Comparison of ENCODE assay signal across 8 cellular contexts in genomic region chr10:92291921-92292860, GRCh38. TPM values are rescaled to one million over a fixed set of nuclear protein-coding genes. Genes with fewer than 3 reads are reported as not detected.
DNase-seq lines count a peak whose midpoint lies in the region; ATAC-seq and TF ChIP-seq lines count a peak whose summit lies in the region.

No MANE protein-coding gene starts in this region.

- peaks cover 27% of the 10 kb centered on the region for H3K36me3 Mint-ChIP-seq in CD8-positive, alpha-beta T cell
- H3K36me3 Mint-ChIP-seq in activated naive CD4-positive, alpha-beta T cell treated with anti-CD3 and anti-CD28 coated beads, Interleukin-2, amount 50 U/mL, for 24 hours = peaks cover 3% of the 10 kb centered on the region

- CTCF ChIA-PET in CD8-positive, alpha-beta T cell (lab: Charles Lee) = interaction anchor here (0.8 to 2.9 kb wide), 6 partner anchors 11 to 205 kb away, joined by 3 to 6 read pairs (median 3); no protein-coding TSS in a partner anchor
- CTCF ChIA-PET in RWPE1 (lab: Yijun Ruan, JAX) = interaction anchor here (0.6 to 3.3 kb wide), 8 partner anchors 28 to 1645 kb away, joined by 3 to 15 read pairs (median 4); no protein-coding TSS in a partner anchor

- intact Hi-C loops in CD8-positive, alpha-beta T cell (cut with DNase I, micrococcal nuclease) = loop anchor here (1.0 to 10.0 kb wide), 11 partner anchors 52 to 1203 kb away; partner anchors contain the start of genes EXOC6 (in 2 of the 2), IDE (in 2 of the 2), BTAF1 (in 1 of the 2) and CEP55 (in 1 of the 2)
- intact Hi-C loops in head of caudate nucleus (cut with DNase I) = loop anchor here (2.0 to 5.0 kb wide), 2 partner anchors 51 to 205 kb away; no protein-coding TSS in a partner anchor

- no peaks in the 10 kb centered on the region for H3K9me3 ChIP-seq in CD8-positive, alpha-beta T cell (ENCODE audit: low read length)
- H3K9me3 ChIP-seq in osteoblast (ENCODE audit: low read depth, low read length) = no peaks in the 10 kb centered on the region

- no peak for ATAC-seq in CD8-positive, alpha-beta T cell
- ATAC-seq in omental fat pad (ENCODE audit: low FRiP score) = no peak

- peak overlapping the region; percentile 97 for H3K4me3 Mint-ChIP-seq in CD8-positive, alpha-beta T cell
- peak overlapping the region; percentile 94 for H3K4me3 Mint-ChIP-seq in activated naive CD4-positive, alpha-beta T cell treated with anti-CD3 and anti-CD28 coated beads, Interleukin-2, amount 50 U/mL, for 24 hours

- peak overlapping the region; percentile 83 for H3K27ac Mint-ChIP-seq in CD8-positive, alpha-beta T cell
- H3K27ac Mint-ChIP-seq in activated naive CD4-positive, alpha-beta T cell treated with anti-CD3 and anti-CD28 coated beads, Interleukin-2, amount 50 U/mL, for 24 hours = peak overlapping the region; percentile 79

- peaks cover 20% of the 10 kb centered on the region for H3K4me1 ChIP-seq in CD8-positive, alpha-beta T cell (ENCODE audit: insufficient read depth, low read length)
- peaks cover 13% of the 10 kb centered on the region for H3K4me1 ChIP-seq in osteoblast (ENCODE audit: insufficient read depth, low read length)

- H3K9me3 Mint-ChIP-seq in CD8-positive, alpha-beta T cell = no peaks in the 10 kb centered on the region
- no peaks in the 10 kb centered on the region for H3K9me3 Mint-ChIP-seq in activated naive CD4-positive, alpha-beta T cell treated with anti-CD3 and anti-CD28 coated beads, Interleukin-2, amount 50 U/mL, for 24 hours

- peak overlapping the region; percentile 70 for H3K27ac ChIP-seq in CD8-positive, alpha-beta T cell (ENCODE audit: low read depth, low read length)
- H3K27ac ChIP-seq in RWPE1 (peak overlapping the region; percentile 86), osteoblast (ENCODE audit: low read depth, low read length) (peak overlapping the region; percentile 83)

- H2AFZ ChIP-seq in osteoblast (ENCODE audit: low read length) = peak overlapping the region; percentile 63

- H3K4me2 ChIP-seq in osteoblast (ENCODE audit: insufficient read depth, low read length) = peak overlapping the region; percentile 83

- no peaks in the 10 kb centered on the region for H3K36me3 ChIP-seq in CD8-positive, alpha-beta T cell (ENCODE audit: insufficient read depth, low read length)
- peaks cover 13% of the 10 kb centered on the region for H3K36me3 ChIP-seq in osteoblast (ENCODE audit: insufficient read depth, low read length)

- peak overlapping the region; percentile 98 for H3K4me3 ChIP-seq in CD8-positive, alpha-beta T cell (ENCODE audit: low read depth, low read length)
- H3K4me3 ChIP-seq in HFF-Myc (replicated peaks; ENCODE audit: low read depth, low read length) (peak overlapping the region; percentile 99), osteoblast (ENCODE audit: insufficient read depth, low read length) (peak overlapping the region; percentile 100)

- peak in 6 of 7 experiments; percentile 5 to 55 (median 35) for DNase-seq in CD8-positive, alpha-beta T cell
- DNase-seq in HFF-Myc (ENCODE audit: extremely low read depth, low read depth) (peak; percentile 19), RWPE1 (ENCODE audit: low spot score) (peak; percentile 46), head of caudate nucleus (peak in 40 of 42 donors; percentile 32 to 81 (median 56)), osteoblast (ENCODE audit: insufficient read length, low spot score, missing footprints) (no peak), NCI-H2107 (lab: John Stamatoyannopoulos, UW) (no peak), omental fat pad (ENCODE audit: low spot score) (no peak)

- no peaks in the 10 kb centered on the region for H3K27me3 ChIP-seq in CD8-positive, alpha-beta T cell (ENCODE audit: insufficient read depth, low read length)
- no peaks in the 10 kb centered on the region for H3K27me3 ChIP-seq in osteoblast (ENCODE audit: insufficient read depth, low read length)

- POLR2A ChIA-PET in CD8-positive, alpha-beta T cell (lab: Charles Lee) = interaction anchor here (1.4 to 1.6 kb wide), 4 partner anchors 49 to 369 kb away, joined by 5 to 7 read pairs (median 6); partner anchors contain the start of genes BTAF1 and IDE
- POLR2A ChIA-PET in RWPE1 (lab: Yijun Ruan, JAX; ENCODE audit: low non-redundant PET) = no interaction called here

- TF ChIP-seq CTCF in CD8-positive, alpha-beta T cell (IDR thresholded peaks at IDR 0.05) = no peak
- TF ChIP-seq CTCF in HFF-Myc (IDR thresholded peaks at IDR 0.05; ENCODE audit: low read depth, low read length, missing control alignments) (peak; percentile 55), RWPE1 (conservative IDR thresholded peaks at IDR 0.05; ENCODE audit: low read depth) (peak; percentile 47), osteoblast (IDR thresholded peaks at IDR 0.05; ENCODE audit: extremely low read depth, low read depth, low read length) (peak; percentile 57), omental fat pad (IDR thresholded peaks at IDR 0.05) (no peak)

- peaks cover 44% of the 10 kb centered on the region for H3K4me1 Mint-ChIP-seq in CD8-positive, alpha-beta T cell (ENCODE audit: low read depth)
- H3K4me1 Mint-ChIP-seq in activated naive CD4-positive, alpha-beta T cell treated with anti-CD3 and anti-CD28 coated beads, Interleukin-2, amount 50 U/mL, for 24 hours = peaks cover 41% of the 10 kb centered on the region

- no peaks in the 10 kb centered on the region for H3K27me3 Mint-ChIP-seq in CD8-positive, alpha-beta T cell (ENCODE audit: low read depth)
- no peaks in the 10 kb centered on the region for H3K27me3 Mint-ChIP-seq in activated naive CD4-positive, alpha-beta T cell treated with anti-CD3 and anti-CD28 coated beads, Interleukin-2, amount 50 U/mL, for 24 hours

- peaks cover 79% of the 10 kb centered on the region for H3K79me2 ChIP-seq in osteoblast (ENCODE audit: insufficient read depth, low read length)

- peaks cover 31% of the 10 kb centered on the region for H4K20me1 ChIP-seq in osteoblast (ENCODE audit: insufficient read depth, low read length)

RNA-seq across cellular contexts. Expression of gene MARCHF5, which starts 1.2 kb away (rescaled TPM):
- 10 to 100 TPM; 48.3 to 48.9 TPM for total RNA-seq in CD8-positive, alpha-beta T cell
- total RNA-seq in osteoblast (14.1 and 19.2 TPM in 2 replicates), omental fat pad (10 to 100 TPM; 18.6 to 30.0 (median 26.5) TPM)

RNA-seq across cellular contexts. Expression of gene CPEB3, which starts 1.3 kb away (rescaled TPM):
- 1 to 10 TPM in 1 of 2 experiments, under 1 TPM in 1; 0.71 to 1.1 TPM for total RNA-seq in CD8-positive, alpha-beta T cell
- 1.1 and 1.2 TPM in 2 replicates for total RNA-seq in osteoblast
- total RNA-seq in omental fat pad = 1 to 10 TPM; 2.8 to 6.3 (median 6.2) TPM

Comparison
In these comparisons a context has a peak if more than half of its experiments do, and no peak if none do; other contexts are left out.
1. DNase-seq: peak in CD8-positive, alpha-beta T cell (6 of 7), HFF-Myc (single experiment), RWPE1 (single experiment) and head of caudate nucleus (40 of 42); none in osteoblast (single experiment), NCI-H2107 (single experiment) and omental fat pad (single experiment).
2. CTCF ChIP-seq: peak in HFF-Myc (single experiment), RWPE1 (single experiment) and osteoblast (single experiment); none in CD8-positive, alpha-beta T cell (single experiment) and omental fat pad (0 of 3).
3. Peak in every context shown above with its lines, with median percentiles within 50 percentile points of each other: H3K27ac ChIP-seq and H3K4me3 ChIP-seq.